ENCODE assay signal across 18 cellular contexts in the genomic region with DNA sequence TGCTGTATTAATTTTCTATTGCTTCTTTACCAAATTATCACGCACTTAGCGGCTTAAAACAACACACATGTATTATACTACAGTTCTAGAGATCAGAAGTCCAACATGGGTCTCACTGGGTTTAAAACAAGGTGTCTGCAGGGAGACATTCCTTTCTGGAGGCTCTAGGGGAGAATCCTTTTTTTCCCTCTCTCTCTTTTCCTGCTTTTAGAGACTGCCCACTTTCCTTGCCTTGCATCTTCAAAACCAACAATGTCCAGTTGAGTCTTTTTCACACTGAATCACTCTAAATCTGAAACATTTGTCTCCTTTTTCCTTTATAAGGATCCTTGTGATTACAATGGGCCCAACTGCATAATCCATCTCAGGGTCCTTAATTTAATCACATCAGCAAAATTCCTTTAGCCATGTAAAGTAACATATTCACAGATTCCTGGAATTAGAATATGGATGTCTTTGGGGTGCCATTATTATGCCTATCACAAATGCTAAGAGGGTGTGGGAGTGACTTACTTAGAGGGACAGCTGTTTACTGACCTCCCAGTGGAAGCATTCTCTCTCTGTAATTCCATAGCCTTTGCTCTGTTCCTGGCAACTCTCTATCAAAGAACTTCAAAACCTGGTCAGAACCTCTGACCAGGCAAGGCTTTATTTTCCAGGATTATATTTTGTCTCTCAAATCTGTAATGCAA.
"Had no signal": no experiment of that assay in that cellular context is flagged by ENCODE, and none has a peak within 500 bp of the region (broad histone marks: within the 10 kb centered on the region; RNA-seq: fewer than 3 reads in every experiment).

No MANE protein-coding gene starts in this region.

- H3K27ac Mint-ChIP-seq: activated naive CD4-positive, alpha-beta T cell treated with anti-CD3 and anti-CD28 coated beads, Interleukin-2, amount 50 U/mL, for 24 hours had no signal

- H3K9me3 ChIP-seq: body of pancreas, gastroesophageal sphincter, neutrophil, right atrium auricular region, suprapubic skin had no signal

- H3K4me3 Mint-ChIP-seq: activated naive CD4-positive, alpha-beta T cell treated with anti-CD3 and anti-CD28 coated beads, Interleukin-2, amount 50 U/mL, for 24 hours had no signal

- H3K4me2 ChIP-seq: hepatocyte had no signal

- H3K9me3 Mint-ChIP-seq: activated naive CD4-positive, alpha-beta T cell treated with anti-CD3 and anti-CD28 coated beads, Interleukin-2, amount 50 U/mL, for 24 hours had no signal

- H3K27ac ChIP-seq: body of pancreas, gastroesophageal sphincter, hepatocyte, neutrophil, right atrium auricular region, suprapubic skin had no signal

- H3K4me1 ChIP-seq: body of pancreas, right atrium auricular region, suprapubic skin had no signal

- DNase-seq: activated CD4-positive, alpha-beta T cell treated with anti-CD3 and anti-CD28 coated beads, Interleukin-2, amount 50 U/mL, for 4 hours; activated CD4-positive, CD25-positive, alpha-beta regulatory T cell treated with anti-CD3 and anti-CD28 coated beads, Interleukin-2, amount 50 U/mL, for 72 hours; activated T-cell treated with anti-CD3 and anti-CD28 coated beads, Interleukin-2, amount 50 U/mL, for 1 hour; amniotic stem cell; body of pancreas; central memory CD4-positive, alpha-beta T cell; effector CD4-positive, alpha-beta T cell; mesenchymal stem cell; posterior cingulate gyrus; stimulated activated naive CD4-positive, alpha-beta T cell had no signal

- H2AFZ ChIP-seq: hepatocyte had no signal

- H3K27me3 ChIP-seq: body of pancreas, gastroesophageal sphincter, hepatocyte, neutrophil, right atrium auricular region, suprapubic skin had no signal

- H3K4me3 ChIP-seq: body of pancreas, coronary artery, gastroesophageal sphincter, hepatocyte, right atrium auricular region, suprapubic skin had no signal

- H3K27me3 Mint-ChIP-seq: activated naive CD4-positive, alpha-beta T cell treated with anti-CD3 and anti-CD28 coated beads, Interleukin-2, amount 50 U/mL, for 24 hours had no signal

- H3K79me2 ChIP-seq: hepatocyte had no signal

- H3K36me3 ChIP-seq: gastroesophageal sphincter, neutrophil, right atrium auricular region, suprapubic skin had no signal

- ATAC-seq: body of pancreas, gastroesophageal sphincter, left lobe of liver had no signal
